ENCODE assay signal across 9 cellular contexts in genomic region chr1:64163972-64164371, GRCh38. TPM values are rescaled to one million over a fixed set of nuclear protein-coding genes. Genes with fewer than 3 reads are reported as not detected.
A peak's percentile ranks its signal among the peaks of the same experiment; 100 is the strongest.
DNase-seq lines count a peak whose midpoint lies in the region; ATAC-seq and TF ChIP-seq lines count a peak whose summit lies in the region.
"Had no signal": no experiment of that assay in that cellular context is flagged by ENCODE, and none has a peak within 500 bp of the region (broad histone marks: within the 10 kb centered on the region; RNA-seq: fewer than 3 reads in every experiment).

No MANE protein-coding gene starts in this region.

- no peaks in the 10 kb centered on the region for H3K9me3 ChIP-seq in Panc1 (ENCODE audit: control insufficient read depth, insufficient read depth, low read depth, low read length)

- TF ChIP-seq CTCF in Panc1 (IDR thresholded peaks at IDR 0.05): peak; percentile 70
- peak; percentile 36 for TF ChIP-seq CTCF in progenitor cell of endocrine pancreas (IDR thresholded peaks at IDR 0.05; ENCODE audit: unreplicated experiment)

- no peak overlapping the region for H3K4me3 ChIP-seq in Panc1 (ENCODE audit: low read depth in 2 of 2, low read length in 2 of 2)

- no peaks in the 10 kb centered on the region for H3K27me3 ChIP-seq in Panc1 (ENCODE audit: control insufficient read depth, insufficient read depth, low read length)

- H3K9me3 Mint-ChIP-seq in progenitor cell of endocrine pancreas (ENCODE audit: low read depth) (no peaks in the 10 kb centered on the region), immature natural killer cell (no peaks in the 10 kb centered on the region)
- no peaks in the 10 kb centered on the region for H3K9me3 Mint-ChIP-seq in activated CD4-positive, alpha-beta T cell treated with anti-CD3 and anti-CD28 coated beads for 36 hours (ENCODE audit: low read depth)

- H3K27me3 Mint-ChIP-seq in progenitor cell of endocrine pancreas (no peaks in the 10 kb centered on the region), immature natural killer cell (ENCODE audit: low read depth in 3 of 3) (peaks cover 0 to 7% (median 6%) of the 10 kb centered on the region in 3 donors)
- peaks cover 11% of the 10 kb centered on the region for H3K27me3 Mint-ChIP-seq in activated CD4-positive, alpha-beta T cell treated with anti-CD3 and anti-CD28 coated beads for 36 hours

- in situ Hi-C loops in Panc1 (cut with HindIII; ENCODE audit: low pct_unique_long_range_greater_than_20kb, low sequenced_read_pairs): no loop called here

- H3K36me3 ChIP-seq in Panc1 (ENCODE audit: control insufficient read depth, insufficient read depth, low read length): no peaks in the 10 kb centered on the region

- H3K4me1 Mint-ChIP-seq in progenitor cell of endocrine pancreas (ENCODE audit: low read depth): peaks cover 9% of the 10 kb centered on the region
- H3K4me1 Mint-ChIP-seq in immature natural killer cell: no peaks in the 10 kb centered on the region
- H3K4me1 Mint-ChIP-seq in activated CD4-positive, alpha-beta T cell treated with anti-CD3 and anti-CD28 coated beads for 36 hours: no peaks in the 10 kb centered on the region

- ATAC-seq in Panc1 (no peak), HG03439 (IDR thresholded peaks at IDR 0.05; ENCODE audit: unreplicated experiment) (no peak)
- no peak for ATAC-seq in activated CD4-positive, alpha-beta T cell treated with anti-CD3 and anti-CD28 coated beads for 36 hours

- DNase-seq in H4 (ENCODE audit: low spot score): peak; percentile 50
- no peak for DNase-seq in Panc1 (ENCODE audit: low read depth, low spot score)
- DNase-seq in fibroblast of peridontal ligament (ENCODE audit: extremely low read depth): peak; percentile 78
- DNase-seq in progenitor cell of endocrine pancreas (ENCODE audit: low spot score, unreplicated experiment): no peak
- DNase-seq in immature natural killer cell: no peak
- DNase-seq in activated CD4-positive, alpha-beta T cell treated with anti-CD3 and anti-CD28 coated beads for 36 hours: no peak
- DNase-seq in NCI-H526 treated with DMSO at 0.1 percent for 48 hours (lab: John Stamatoyannopoulos, UW): no peak
- DNase-seq: NCI-H1105 had no signal

- no peak overlapping the region for H3K4me3 Mint-ChIP-seq in progenitor cell of endocrine pancreas (ENCODE audit: low read depth)
- H3K4me3 Mint-ChIP-seq in immature natural killer cell: no peak overlapping the region
- no peak overlapping the region for H3K4me3 Mint-ChIP-seq in activated CD4-positive, alpha-beta T cell treated with anti-CD3 and anti-CD28 coated beads for 36 hours

- POLR2A ChIA-PET in Panc1 (lab: Charles Lee): no interaction called here
- POLR2A ChIA-PET in activated CD4-positive, alpha-beta T cell treated with anti-CD3 and anti-CD28 coated beads for 36 hours (lab: Charles Lee): no interaction called here

- intact Hi-C loops in Panc1 (cut with micrococcal nuclease; ENCODE audit: unreplicated experiment): no loop called here
- intact Hi-C loops in activated CD4-positive, alpha-beta T cell treated with anti-CD3 and anti-CD28 coated beads for 36 hours (cut with DNase I, micrococcal nuclease): no loop called here

- H3K27ac ChIP-seq in Panc1 (ENCODE audit: low read length): no peak overlapping the region

- H3K4me1 ChIP-seq in Panc1 (ENCODE audit: control insufficient read depth, insufficient read depth, low read length): no peaks in the 10 kb centered on the region

- CTCF ChIA-PET in Panc1 (lab: Charles Lee): interaction anchor here (0.6 to 1.6 kb wide), 5 partner anchors 27 to 489 kb away, joined by 3 to 9 read pairs (median 5); no protein-coding TSS in a partner anchor
- CTCF ChIA-PET in activated CD4-positive, alpha-beta T cell treated with anti-CD3 and anti-CD28 coated beads for 36 hours (lab: Charles Lee): interaction anchor here (0.9 to 1.2 kb wide), 2 partner anchors 20 to 27 kb away, joined by 3 read pairs; no protein-coding TSS in a partner anchor

- H3K36me3 Mint-ChIP-seq in progenitor cell of endocrine pancreas (ENCODE audit: insufficient read depth) (peaks cover 51% of the 10 kb centered on the region), immature natural killer cell (no peaks in the 10 kb centered on the region)
- no peaks in the 10 kb centered on the region for H3K36me3 Mint-ChIP-seq in activated CD4-positive, alpha-beta T cell treated with anti-CD3 and anti-CD28 coated beads for 36 hours (ENCODE audit: low read depth)

- BruUV-seq in Panc1 (replicated peaks; lab: Mats Ljungman, UMichigan): no TSS peak

- no peak overlapping the region for H3K27ac Mint-ChIP-seq in progenitor cell of endocrine pancreas
- no peak overlapping the region for H3K27ac Mint-ChIP-seq in immature natural killer cell
- no peak overlapping the region for H3K27ac Mint-ChIP-seq in activated CD4-positive, alpha-beta T cell treated with anti-CD3 and anti-CD28 coated beads for 36 hours

RNA-seq across cellular contexts. Expression of gene UBE2U, which starts 39.5 kb away (rescaled TPM):
- total RNA-seq in H4 (2014; rRNA removed; shearing (Covaris generic)): 0.17 TPM in 1 of 2 replicates, not detected in the other
- total RNA-seq in Panc1 (2021; ENCODE audit: unreplicated experiment) (not detected), progenitor cell of endocrine pancreas (not detected in 2 replicates)
- not detected for polyA plus RNA-seq in Panc1 (2012; ENCODE audit: insufficient read length)
- polyA plus RNA-seq in immature natural killer cell: not detected
- not detected for total RNA-seq in activated CD4-positive, alpha-beta T cell treated with anti-CD3 and anti-CD28 coated beads for 36 hours

Comparison
In these comparisons a context has a peak if more than half of its experiments do, and no peak if none do; other contexts are left out.
1. DNase-seq: peak in H4 (single experiment) and fibroblast of peridontal ligament (single experiment); none in Panc1 (single experiment), progenitor cell of endocrine pancreas (single experiment), immature natural killer cell (0 of 3), activated CD4-positive, alpha-beta T cell treated with anti-CD3 and anti-CD28 coated beads for 36 hours (single experiment) and NCI-H526 treated with DMSO at 0.1 percent for 48 hours (single experiment).